In genomic region chr1:162070094-162070748, GRCh38 we compare ENCODE assay signal across 8 cellular contexts. TPM values are rescaled to one million over a fixed set of nuclear protein-coding genes. Genes with fewer than 3 reads are reported as not detected.
DNase-seq lines count a peak whose midpoint lies in the region; ATAC-seq, FAIRE-seq and TF ChIP-seq lines count a peak whose summit lies in the region.

No MANE protein-coding gene starts in this region.

- intact Hi-C loops in upper lobe of right lung (cut with DNase I), result no loop called here

- peak; percentile 64 for DNase-seq in NCI-H748 (lab: John Stamatoyannopoulos, UW; ENCODE audit: unreplicated experiment)
- DNase-seq in NCI-H748 treated with DMSO at 0.1 percent for 48 hours (lab: John Stamatoyannopoulos, UW), result no peak
- DNase-seq in NCI-H345 (lab: John Stamatoyannopoulos, UW), result peak; percentile 38
- no peak for DNase-seq in bronchial epithelial cell (ENCODE audit: low read depth)
- peak; percentile 65 for DNase-seq in upper lobe of right lung
- DNase-seq in NCI-H1694 treated with DMSO at 0.1 percent for 48 hours (lab: John Stamatoyannopoulos, UW), result no peak

- no peak for TF ChIP-seq CTCF in bronchial epithelial cell (IDR thresholded peaks at IDR 0.05; ENCODE audit: insufficient read depth, low read length, severe bottlenecking)
- TF ChIP-seq CTCF in upper lobe of right lung (IDR thresholded peaks at IDR 0.05), result no peak

- H3K9me3 ChIP-seq in mesodermal cell (ENCODE audit: control insufficient read depth, low read length), result peaks cover 7% of the 10 kb centered on the region
- H3K9me3 ChIP-seq in upper lobe of right lung, result no peaks in the 10 kb centered on the region

- no peaks in the 10 kb centered on the region for H3K36me3 ChIP-seq in bronchial epithelial cell (ENCODE audit: control insufficient read depth, insufficient read depth, low read length)
- peaks cover 11% of the 10 kb centered on the region for H3K36me3 ChIP-seq in mesodermal cell (ENCODE audit: control insufficient read depth, insufficient read depth, low read length)
- H3K36me3 ChIP-seq in upper lobe of right lung, result no peaks in the 10 kb centered on the region

- H3K4me3 ChIP-seq in bronchial epithelial cell (ENCODE audit: low read depth, low read length), result peak overlapping the region; percentile 49
- peak overlapping the region; percentile 62 for H3K4me3 ChIP-seq in mesodermal cell (ENCODE audit: extremely low read depth, insufficient read depth, low read length, poor library complexity, severe bottlenecking)
- H3K4me3 ChIP-seq in upper lobe of right lung, result peak overlapping the region; percentile 66

- H3K27ac ChIP-seq in mesodermal cell (ENCODE audit: low read depth, low read length, severe bottlenecking), result no peak overlapping the region
- H3K27ac ChIP-seq in upper lobe of right lung, result no peak overlapping the region

- WGBS in mesodermal cell (ENCODE audit: insufficient coverage in 2 of 2), 2 experiments, result 0 to 1% methylated on average over 17 to 25 of the region's 29 CpGs

- no peak for FAIRE-seq in bronchial epithelial cell (lab: Jason Lieb, UNC)

- H3K27me3 ChIP-seq in bronchial epithelial cell (ENCODE audit: control insufficient read depth, insufficient read depth, low read length) (peaks cover 5% of the 10 kb centered on the region), upper lobe of right lung (peaks cover 18% of the 10 kb centered on the region)

- H3K4me1 ChIP-seq in mesodermal cell (ENCODE audit: control insufficient read depth, insufficient read depth, low read length, poor library complexity, severe bottlenecking) (peaks cover 8% of the 10 kb centered on the region), upper lobe of right lung (peaks cover 9% of the 10 kb centered on the region)

- ATAC-seq in upper lobe of right lung (peak; percentile 68), HG02973 (IDR thresholded peaks at IDR 0.05; ENCODE audit: unreplicated experiment) (no peak)

RNA-seq across cellular contexts. Expression of gene NOS1AP, which starts 0.7 kb away (rescaled TPM):
- 0.26 and 1.3 TPM in 2 replicates for total RNA-seq in bronchial epithelial cell
- 3.3 TPM for polyA plus RNA-seq in mesodermal cell (2013, experiment 1 of 2)
- polyA plus RNA-seq in mesodermal cell (2013, experiment 2 of 2), result 2.9 TPM
- 4.9 TPM for total RNA-seq in upper lobe of right lung

RNA-seq across cellular contexts. Expression of gene OLFML2B, which starts 46.6 kb away (rescaled TPM):
- not detected in 2 replicates for total RNA-seq in bronchial epithelial cell
- polyA plus RNA-seq in mesodermal cell (2013, experiment 1 of 2), result 11.0 TPM
- polyA plus RNA-seq in mesodermal cell (2013, experiment 2 of 2), result 9.3 TPM
- 17.5 TPM for total RNA-seq in upper lobe of right lung

Comparison
In these comparisons a context has a peak if more than half of its experiments do, and no peak if none do; other contexts are left out.
1. DNase-seq: peak in NCI-H748 (single experiment), NCI-H345 (single experiment) and upper lobe of right lung (single experiment); none in NCI-H748 treated with DMSO at 0.1 percent for 48 hours (single experiment), bronchial epithelial cell (single experiment) and NCI-H1694 treated with DMSO at 0.1 percent for 48 hours (single experiment).
2. RNA of gene OLFML2B, which starts 46.6 kb away (total RNA-seq): 17.5 TPM in upper lobe of right lung (single experiment); not detected in bronchial epithelial cell; every median in the first group is over 10 times any median in the second.
3. Peak in every context shown above with its lines, with median percentiles within 50 percentile points of each other: H3K4me3 ChIP-seq.